17 cellular contexts compared by ENCODE assay signal in genomic region chr17:39820541-39820940, GRCh38. TPM values are rescaled to one million over a fixed set of nuclear protein-coding genes. Genes with fewer than 3 reads are reported as not detected.
DNase-seq lines count a peak whose midpoint lies in the region; ATAC-seq and TF ChIP-seq lines count a peak whose summit lies in the region.
"Had no signal": no experiment of that assay in that cellular context is flagged by ENCODE, and none has a peak within 500 bp of the region (broad histone marks: within the 10 kb centered on the region; RNA-seq: fewer than 3 reads in every experiment).

No MANE protein-coding gene starts in this region.

- H3K4me3 ChIP-seq in DOHH2 (ENCODE audit: low read length) (no peak overlapping the region), KMS-11 (IDR thresholded peaks at IDR 0.05; ENCODE audit: insufficient read depth, low read depth, low read length) (no peak overlapping the region)
- H3K4me3 ChIP-seq: BLaER1 had no signal

- peak overlapping the region; percentile 23 to 81 for H3K27ac Mint-ChIP-seq in activated naive CD4-positive, alpha-beta T cell treated with anti-CD3 and anti-CD28 coated beads, Interleukin-2, amount 50 U/mL, for 72 hours
- H3K27ac Mint-ChIP-seq in natural killer cell, result peak overlapping the region; percentile 73 to 94

- peaks cover 46 to 59% of the 10 kb centered on the region in 2 donors for H3K36me3 Mint-ChIP-seq in activated naive CD4-positive, alpha-beta T cell treated with anti-CD3 and anti-CD28 coated beads, Interleukin-2, amount 50 U/mL, for 72 hours
- peaks cover 18% of the 10 kb centered on the region for H3K36me3 Mint-ChIP-seq in natural killer cell

- TF ChIP-seq CTCF in DOHH2 (IDR thresholded peaks at IDR 0.05; ENCODE audit: low read depth, low read length, poor library complexity, severe bottlenecking) (no peak), KMS-11 (conservative IDR thresholded peaks at IDR 0.05; ENCODE audit: low read depth, low read length) (0 out of 2 replicates have a peak, but pooled peaks have one; percentile 26), natural killer cell (IDR thresholded peaks at IDR 0.05) (no peak)

- intact Hi-C loops in natural killer cell (cut with micrococcal nuclease), result no loop called here

- H2AFZ ChIP-seq in KMS-11 (ENCODE audit: low read depth), result no peak overlapping the region

- H4K20me1 ChIP-seq in DOHH2 (ENCODE audit: control insufficient read depth, insufficient read depth, low read depth, low read length) (no peaks in the 10 kb centered on the region), KMS-11 (ENCODE audit: insufficient read depth) (no peaks in the 10 kb centered on the region)
- H4K20me1 ChIP-seq: BLaER1 had no signal

- peaks cover 91% of the 10 kb centered on the region for H3K79me2 ChIP-seq in DOHH2 (ENCODE audit: control insufficient read depth, low read length)
- peaks cover 45% of the 10 kb centered on the region for H3K79me2 ChIP-seq in KMS-11 (ENCODE audit: insufficient read depth, low read depth)

- H3K9me3 Mint-ChIP-seq in activated naive CD4-positive, alpha-beta T cell treated with anti-CD3 and anti-CD28 coated beads, Interleukin-2, amount 50 U/mL, for 72 hours, result peaks cover 18 to 34% of the 10 kb centered on the region in 2 donors
- peaks cover 0 to 5% of the 10 kb centered on the region in 2 donors for H3K9me3 Mint-ChIP-seq in natural killer cell

- H3K36me3 ChIP-seq in DOHH2 (ENCODE audit: control insufficient read depth, low read length), result peaks cover 96% of the 10 kb centered on the region
- peaks cover 28% of the 10 kb centered on the region; the same call in 1 of the 2 replicates for H3K36me3 ChIP-seq in KMS-11 (ENCODE audit: insufficient read depth)
- H3K36me3 ChIP-seq: brain microvascular endothelial cell had no signal

- H3K4me2 ChIP-seq in DOHH2 (ENCODE audit: low read length) (peak overlapping the region; percentile 20; the same call in 1 of the 2 replicates), KMS-11 (peak overlapping the region; percentile 93)
- H3K4me2 ChIP-seq: BLaER1 had no signal

- H3K4me3 Mint-ChIP-seq in natural killer cell, result peak overlapping the region; percentile 45

- peaks cover 24% of the 10 kb centered on the region for H3K9me3 ChIP-seq in DOHH2 (ENCODE audit: control insufficient read depth, insufficient read depth, low read length)

- peaks cover 49 to 51% of the 10 kb centered on the region in 2 donors for H3K4me1 Mint-ChIP-seq in natural killer cell

- 0 out of 2 replicates have a peak overlapping the region, but pooled peaks have one; percentile 17 for H3K27ac ChIP-seq in DOHH2 (ENCODE audit: low read depth, low read length)
- H3K27ac ChIP-seq in KMS-11, result peak overlapping the region; percentile 92
- H3K27ac ChIP-seq: BLaER1, brain microvascular endothelial cell had no signal

- no peaks in the 10 kb centered on the region for H3K9me2 ChIP-seq in DOHH2 (replicated peaks; ENCODE audit: control insufficient read depth, low read length)

- no peak for DNase-seq in activated naive CD4-positive, alpha-beta T cell treated with anti-CD3 and anti-CD28 coated beads, Interleukin-2, amount 50 U/mL, for 72 hours (ENCODE audit: low spot score in 2 of 2)
- DNase-seq in natural killer cell (no peak), inferior parietal cortex (ENCODE audit: extremely low spot score) (no peak)
- DNase-seq in stimulated activated CD8-positive, alpha-beta memory T cell treated with anti-CD3 and anti-CD28 coated beads, Interleukin-4, amount 100 ng/mL, for 48 hours, result no peak
- DNase-seq: brain microvascular endothelial cell; GDM1; NCI-H1930; retina; SHP77; stimulated activated CD4-positive, alpha-beta T cell treated with anti-CD3 and anti-CD28 coated beads, Interleukin-4, amount 100 ng/mL, for 4 hours had no signal

- ATAC-seq in activated naive CD4-positive, alpha-beta T cell treated with anti-CD3 and anti-CD28 coated beads, Interleukin-2, amount 50 U/mL, for 72 hours, result no peak
- ATAC-seq in natural killer cell, result no peak
- ATAC-seq in HG02973 (IDR thresholded peaks at IDR 0.05; ENCODE audit: unreplicated experiment), result no peak
- no peak for ATAC-seq in HG03469 (IDR thresholded peaks at IDR 0.05; ENCODE audit: unreplicated experiment)

- H3K4me1 ChIP-seq in DOHH2 (ENCODE audit: control insufficient read depth, low read length) (peaks cover 57% of the 10 kb centered on the region), KMS-11 (ENCODE audit: low read depth, poor library complexity, severe bottlenecking) (peaks cover 79% of the 10 kb centered on the region)

- peaks cover 19% of the 10 kb centered on the region for H3F3A ChIP-seq in DOHH2 (ENCODE audit: control insufficient read depth, insufficient read depth)

- H3K27me3 Mint-ChIP-seq in natural killer cell (ENCODE audit: low read depth in 2 of 2), result no peaks in the 10 kb centered on the region

- no peaks in the 10 kb centered on the region for H3K27me3 ChIP-seq in DOHH2 (ENCODE audit: control insufficient read depth, low read length)
- no peaks in the 10 kb centered on the region for H3K27me3 ChIP-seq in KMS-11 (ENCODE audit: insufficient read depth, low read depth)
- H3K27me3 ChIP-seq: BLaER1, brain microvascular endothelial cell had no signal

- peak overlapping the region; percentile 69 for H3K9ac ChIP-seq in KMS-11
- H3K9ac ChIP-seq: BLaER1 had no signal

RNA-seq across cellular contexts. Expression of gene IKZF3, which starts 43.6 kb away (rescaled TPM):
- total RNA-seq in activated naive CD4-positive, alpha-beta T cell treated with anti-CD3 and anti-CD28 coated beads, Interleukin-2, amount 50 U/mL, for 72 hours, result 10 to 100 TPM; 37.6 to 60.8 TPM
- total RNA-seq in natural killer cell, result 100 to 1,000 TPM; 134 to 162 (median 139) TPM
- total RNA-seq: glomerular endothelial cell had no signal

RNA-seq across cellular contexts. Expression of gene ZPBP2, which starts 47.5 kb away (rescaled TPM):
- total RNA-seq in activated naive CD4-positive, alpha-beta T cell treated with anti-CD3 and anti-CD28 coated beads, Interleukin-2, amount 50 U/mL, for 72 hours, result not detected
- total RNA-seq in natural killer cell, result not detected
- total RNA-seq: glomerular endothelial cell, kidney epithelial cell had no signal
